Comparison of ENCODE assay signal across 8 cellular contexts in genomic region chr18:77130229-77131099, GRCh38.
DNase-seq lines count a peak whose midpoint lies in the region; ATAC-seq and TF ChIP-seq lines count a peak whose summit lies in the region.

No MANE protein-coding gene starts in this region.

- H3K4me3 Mint-ChIP-seq in effector memory CD8-positive, alpha-beta T cell: peak overlapping the region; percentile 97 to 99

- H3K36me3 ChIP-seq in parathyroid adenoma (ENCODE audit: control insufficient read depth, insufficient read depth, low read length): no peaks in the 10 kb centered on the region

- H3K27me3 Mint-ChIP-seq in effector memory CD8-positive, alpha-beta T cell: no peaks in the 10 kb centered on the region

- no peaks in the 10 kb centered on the region for H3K9me3 ChIP-seq in parathyroid adenoma (ENCODE audit: control insufficient read depth, low read length)

- peak; percentile 20 for ATAC-seq in effector memory CD8-positive, alpha-beta T cell (replicated peaks)

- TF ChIP-seq CTCF in parathyroid adenoma (IDR thresholded peaks at IDR 0.05): no peak

- H3K4me2 ChIP-seq in parathyroid adenoma (ENCODE audit: low read length): peak overlapping the region; percentile 97

- H3K9me3 Mint-ChIP-seq in effector memory CD8-positive, alpha-beta T cell: no peaks in the 10 kb centered on the region

- DNase-seq in RPMI8226 (peak; percentile 30), middle frontal gyrus (ENCODE audit: extremely low spot score, low spot score) (no peak), AG20443 (ENCODE audit: low spot score) (no peak), NCI-H1105 treated with DMSO at 0.1 percent for 48 hours (lab: John Stamatoyannopoulos, UW) (no peak)
- peak in 2 of 3 experiments; percentile 18 to 32 for DNase-seq in effector memory CD8-positive, alpha-beta T cell
- DNase-seq in stimulated activated CD4-positive, alpha-beta T cell treated with anti-CD3 and anti-CD28 coated beads, Interleukin-15, amount 100 ng/mL, for 24 hours: no peak

- peak overlapping the region; percentile 89 for H3K4me3 ChIP-seq in GM08714 (ENCODE audit: low read length)
- H3K4me3 ChIP-seq in parathyroid adenoma (ENCODE audit: low read depth, low read length): peak overlapping the region; percentile 89

- peaks cover 40% of the 10 kb centered on the region for H3K79me2 ChIP-seq in parathyroid adenoma

- peak overlapping the region; percentile 96 for H3K9ac ChIP-seq in parathyroid adenoma

- H3K4me1 ChIP-seq in parathyroid adenoma: peaks cover 49% of the 10 kb centered on the region

- peak overlapping the region; percentile 94 to 98 for H3K27ac Mint-ChIP-seq in effector memory CD8-positive, alpha-beta T cell

- H2AFZ ChIP-seq in parathyroid adenoma: no peak overlapping the region

- H3K4me1 Mint-ChIP-seq in effector memory CD8-positive, alpha-beta T cell (ENCODE audit: low read depth in 2 of 2): peaks cover 61 to 69% of the 10 kb centered on the region in 2 donors

- peak overlapping the region; percentile 98 for H3K27ac ChIP-seq in parathyroid adenoma

- H3K27me3 ChIP-seq in parathyroid adenoma (ENCODE audit: control insufficient read depth, insufficient read depth, low read length): no peaks in the 10 kb centered on the region

- peaks cover 51% of the 10 kb centered on the region for H3K36me3 Mint-ChIP-seq in effector memory CD8-positive, alpha-beta T cell (ENCODE audit: insufficient read depth)

Comparison
In these comparisons a context has a peak if more than half of its experiments do, and no peak if none do; other contexts are left out.
1. DNase-seq: peak in RPMI8226 (single experiment) and effector memory CD8-positive, alpha-beta T cell (2 of 3); none in middle frontal gyrus (single experiment), AG20443 (single experiment), NCI-H1105 treated with DMSO at 0.1 percent for 48 hours (single experiment) and stimulated activated CD4-positive, alpha-beta T cell treated with anti-CD3 and anti-CD28 coated beads, Interleukin-15, amount 100 ng/mL, for 24 hours (single experiment).